10 cellular contexts compared by ENCODE assay signal in the genomic region with DNA sequence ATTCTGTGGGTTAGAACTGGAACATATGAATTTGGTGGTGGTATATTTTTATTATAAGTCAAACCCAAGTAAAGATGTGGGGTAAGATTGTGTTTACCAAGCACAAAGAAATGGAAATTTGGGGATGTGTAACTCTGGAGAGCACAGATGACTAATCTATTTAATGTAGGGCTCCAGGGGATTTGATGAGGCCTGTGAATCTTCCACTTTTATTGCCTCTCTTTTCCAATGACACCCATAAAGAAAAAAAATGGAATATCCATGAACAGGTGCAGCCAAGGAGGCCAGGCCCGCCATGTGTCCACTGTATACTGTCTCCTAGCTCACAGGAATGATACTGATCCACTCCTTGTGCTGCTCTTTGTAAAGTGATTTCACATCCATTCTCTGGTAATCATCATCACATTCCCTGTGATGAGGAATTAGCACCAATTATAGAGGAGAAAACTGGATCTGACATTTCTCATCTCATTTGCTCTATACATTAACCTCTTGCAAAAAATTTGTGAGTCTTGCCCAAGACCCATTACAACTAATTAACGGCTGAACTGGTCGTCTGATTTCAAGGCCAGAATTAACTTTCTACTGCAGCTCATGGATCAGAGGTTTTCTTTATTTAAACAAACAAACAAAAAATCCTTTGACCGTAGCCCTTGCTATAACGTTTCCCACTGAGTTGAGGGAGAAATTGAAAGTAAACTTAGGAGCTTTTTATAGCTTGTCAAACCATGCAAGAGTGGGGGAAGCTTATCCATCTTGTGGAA. TPM values are rescaled to one million over a fixed set of nuclear protein-coding genes. Genes with fewer than 3 reads are reported as not detected.
DNase-seq lines count a peak whose midpoint lies in the region; ATAC-seq and TF ChIP-seq lines count a peak whose summit lies in the region.
"Had no signal": no experiment of that assay in that cellular context is flagged by ENCODE, and none has a peak within 500 bp of the region (broad histone marks: within the 10 kb centered on the region; RNA-seq: fewer than 3 reads in every experiment).

No MANE protein-coding gene starts in this region.

- no peaks in the 10 kb centered on the region for H3K27me3 ChIP-seq in CD8-positive, alpha-beta T cell (ENCODE audit: insufficient read depth, low read length)
- H3K27me3 ChIP-seq in colonic mucosa: no peaks in the 10 kb centered on the region
- no peaks in the 10 kb centered on the region for H3K27me3 ChIP-seq in neutrophil

- no peaks in the 10 kb centered on the region for H3K9me3 ChIP-seq in CD8-positive, alpha-beta T cell (ENCODE audit: low read length)
- H3K9me3 ChIP-seq in colonic mucosa: no peaks in the 10 kb centered on the region
- no peaks in the 10 kb centered on the region for H3K9me3 ChIP-seq in neutrophil

- no peaks in the 10 kb centered on the region for H3K36me3 ChIP-seq in CD8-positive, alpha-beta T cell (ENCODE audit: insufficient read depth, low read length)
- H3K36me3 ChIP-seq in colonic mucosa (no peaks in the 10 kb centered on the region), neutrophil (peaks cover 58% of the 10 kb centered on the region)

- peaks cover 54% of the 10 kb centered on the region for H3K4me1 ChIP-seq in CD8-positive, alpha-beta T cell (ENCODE audit: insufficient read depth, low read length)
- H3K4me1 ChIP-seq in colonic mucosa (no peaks in the 10 kb centered on the region), neutrophil (ENCODE audit: control insufficient read depth in 1 of 2, insufficient read depth in 1 of 2, low read depth in 1 of 2, low read length in 1 of 2) (peaks cover 56 to 74% of the 10 kb centered on the region in 2 experiments)

- CTCF ChIA-PET in CD8-positive, alpha-beta T cell (lab: Charles Lee): interaction anchor here (7.9 kb wide), 1 partner anchor 85 kb away, joined by 153 read pairs; no protein-coding TSS in a partner anchor

- ATAC-seq in CD8-positive, alpha-beta T cell: no peak
- ATAC-seq in HG03095 (IDR thresholded peaks at IDR 0.05; ENCODE audit: unreplicated experiment) (no peak), HG03460 (IDR thresholded peaks at IDR 0.05; ENCODE audit: unreplicated experiment) (no peak)

- no peaks in the 10 kb centered on the region for H3K27me3 Mint-ChIP-seq in CD8-positive, alpha-beta T cell (ENCODE audit: low read depth)

- peak overlapping the region in 1 of 2 donors; percentile 43 for H3K9ac ChIP-seq in colonic mucosa (ENCODE audit: low read depth in 2 of 2, low read length in 2 of 2)

- H3K27ac Mint-ChIP-seq in CD8-positive, alpha-beta T cell: peak overlapping the region; percentile 99

- intact Hi-C loops in CD8-positive, alpha-beta T cell (cut with DNase I, micrococcal nuclease): loop anchor here in 1 of 2 experiments (1.0 kb wide), 2 partner anchors 89 to 134 kb away; a partner anchor contains a TSS
- intact Hi-C loops in colonic mucosa (cut with DNase I): loop anchor here (5.0 kb wide), 1 partner anchor 84 kb away; no protein-coding TSS in a partner anchor

- H3K9me3 Mint-ChIP-seq in CD8-positive, alpha-beta T cell: no peaks in the 10 kb centered on the region

- no peak for DNase-seq in CD8-positive, alpha-beta T cell
- DNase-seq in MV-4-11 (lab: John Stamatoyannopoulos, UW): peak; percentile 47
- DNase-seq in colonic mucosa: no peak
- DNase-seq in NCI-H1930 (lab: John Stamatoyannopoulos, UW): no peak
- no peak for DNase-seq in amygdala (lab: John Stamatoyannopoulos, UW)
- DNase-seq: DMS79, NCI-H526 had no signal

- no peak for TF ChIP-seq CTCF in CD8-positive, alpha-beta T cell (IDR thresholded peaks at IDR 0.05)
- no peak for TF ChIP-seq CTCF in colonic mucosa (IDR thresholded peaks at IDR 0.05)
- TF ChIP-seq CTCF in neutrophil (IDR thresholded peaks at IDR 0.05): no peak

- H3K4me3 ChIP-seq in CD8-positive, alpha-beta T cell (ENCODE audit: low read depth, low read length): peak overlapping the region; percentile 2
- H3K4me3 ChIP-seq in colonic mucosa (no peak overlapping the region), neutrophil (ENCODE audit: low read depth in 1 of 2, low read length in 1 of 2) (peak overlapping the region; percentile 85 to 94)

- POLR2A ChIA-PET in CD8-positive, alpha-beta T cell (lab: Charles Lee): interaction anchor here (0.5 to 1.3 kb wide), 5 partner anchors 32 to 139 kb away, joined by 3 to 4 read pairs (median 3); no protein-coding TSS in a partner anchor

- peaks cover 27% of the 10 kb centered on the region for H3K36me3 Mint-ChIP-seq in CD8-positive, alpha-beta T cell

- peaks cover 69% of the 10 kb centered on the region for H3K4me1 Mint-ChIP-seq in CD8-positive, alpha-beta T cell (ENCODE audit: low read depth)

- H3K27ac ChIP-seq in CD8-positive, alpha-beta T cell (ENCODE audit: low read depth, low read length): peak overlapping the region; percentile 97
- H3K27ac ChIP-seq in colonic mucosa (peak overlapping the region; percentile 81), neutrophil (peak overlapping the region; percentile 99)

- H3K4me3 Mint-ChIP-seq in CD8-positive, alpha-beta T cell: peak overlapping the region; percentile 95

RNA-seq across cellular contexts. Expression of a gene that starts 3.0 kb away (rescaled TPM):
- total RNA-seq in CD8-positive, alpha-beta T cell: 100 to 1,000 TPM; 570 to 583 TPM
- total RNA-seq in colonic mucosa: 10 to 100 TPM; 14.3 to 57.8 TPM

RNA-seq across cellular contexts. Expression of a gene that starts 33.1 kb away (rescaled TPM):
- 10 to 100 TPM; 48.6 to 50.3 TPM for total RNA-seq in CD8-positive, alpha-beta T cell
- total RNA-seq in colonic mucosa: 10 to 100 TPM; 61.4 to 62.7 TPM

Comparison
In these comparisons a context has a peak if more than half of its experiments do, and no peak if none do; other contexts are left out.
1. RNA of a gene that starts 3.0 kb away (total RNA-seq): 570 to 583 TPM in CD8-positive, alpha-beta T cell; 14.3 to 57.8 TPM in colonic mucosa; every median in the first group is over 4 times any median in the second.
2. Peak in every context shown above with its lines, with median percentiles within 50 percentile points of each other: H3K27ac ChIP-seq.